8 cellular contexts compared by ENCODE assay signal in the genomic region with DNA sequence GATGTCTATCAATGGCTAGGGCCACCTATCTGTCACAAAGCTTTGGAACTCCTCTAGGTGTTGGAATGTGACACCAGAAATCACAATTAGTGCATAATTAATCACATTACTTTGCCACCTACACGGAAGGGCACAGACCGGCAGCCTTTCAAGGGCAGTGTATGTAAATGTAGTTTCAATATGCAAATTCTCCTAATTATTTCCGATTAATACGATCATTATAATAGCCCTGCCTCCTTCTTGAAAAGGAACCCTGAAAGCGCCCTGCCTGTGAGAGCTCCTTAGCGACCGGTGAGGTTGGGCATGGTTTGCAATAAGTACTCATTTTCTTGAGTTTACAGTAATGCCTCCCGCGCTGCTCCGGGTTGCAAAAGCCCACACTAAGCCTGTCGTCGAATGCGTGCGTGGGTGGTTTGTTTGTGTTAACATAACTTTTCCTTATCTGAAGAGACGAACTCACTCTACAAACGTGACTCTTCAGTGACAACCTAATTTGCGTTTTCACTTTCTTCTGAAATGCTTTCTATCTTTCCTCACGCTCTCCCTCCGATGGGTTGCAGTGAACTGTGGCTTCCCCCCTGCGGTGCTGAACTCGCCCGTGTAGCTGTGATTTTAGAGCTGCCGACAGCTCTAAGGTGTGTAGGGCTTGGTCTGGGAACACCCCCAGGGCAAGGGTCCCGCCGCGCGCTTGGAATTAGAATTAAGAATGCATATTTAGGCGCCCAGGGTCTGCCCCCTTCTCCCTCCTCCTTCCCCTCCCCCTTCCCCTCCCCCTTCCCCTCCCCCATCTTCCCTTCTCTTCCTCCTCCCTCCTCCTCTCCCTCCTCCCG. TPM values are rescaled to one million over a fixed set of nuclear protein-coding genes. Genes with fewer than 3 reads are reported as not detected.
A peak's percentile ranks its signal among the peaks of the same experiment; 100 is the strongest.
DNase-seq lines count a peak whose midpoint lies in the region; ATAC-seq and TF ChIP-seq lines count a peak whose summit lies in the region.

No MANE protein-coding gene starts in this region.

- no peaks in the 10 kb centered on the region for H3K9me2 ChIP-seq in Loucy (replicated peaks; ENCODE audit: low read depth, low read length)

- 1 to 2% methylated on average over 26 to 28 of the region's 29 CpGs for WGBS in gastroesophageal sphincter (ENCODE audit: low coverage in 1 of 2), 2 donors

- H3K9ac ChIP-seq in Loucy (ENCODE audit: low read depth, low read length, poor library complexity, severe bottlenecking) = peak overlapping the region; percentile 69

- no peak for TF ChIP-seq EP300 in gastroesophageal sphincter (IDR thresholded peaks at IDR 0.05)

- H3K27me3 ChIP-seq in Loucy (ENCODE audit: insufficient read depth, low read length, poor library complexity, severe bottlenecking) (no peaks in the 10 kb centered on the region), gastroesophageal sphincter (no peaks in the 10 kb centered on the region), tibial artery (no peaks in the 10 kb centered on the region)

- peak overlapping the region; percentile 85 for H3K4me2 ChIP-seq in Loucy (ENCODE audit: low read depth, low read length, poor library complexity, severe bottlenecking)

- no peak for TF ChIP-seq CTCF in Loucy (conservative IDR thresholded peaks at IDR 0.05; ENCODE audit: low read length)
- no peak for TF ChIP-seq CTCF in gastroesophageal sphincter (IDR thresholded peaks at IDR 0.05)
- no peak for TF ChIP-seq CTCF in tibial artery (IDR thresholded peaks at IDR 0.05)

- H3K4me1 ChIP-seq in Loucy (ENCODE audit: insufficient read depth, low read length, poor library complexity, severe bottlenecking) = peaks cover 43% of the 10 kb centered on the region
- H3K4me1 ChIP-seq in gastroesophageal sphincter = peaks cover 0 to 69% (median 17%) of the 10 kb centered on the region in 3 donors
- H3K4me1 ChIP-seq in tibial artery = peaks cover 0 to 29% (median 15%) of the 10 kb centered on the region in 4 donors

- peaks cover 28% of the 10 kb centered on the region for H4K20me1 ChIP-seq in Loucy (ENCODE audit: insufficient read depth, low read length, poor library complexity, severe bottlenecking)

- ATAC-seq in gastroesophageal sphincter (no peak), GM19023 (IDR thresholded peaks at IDR 0.05; ENCODE audit: unreplicated experiment) (no peak)

- intact Hi-C loops in tibial artery (cut with DNase I; ENCODE audit: low total_unique reads) = loop anchor here (5.0 to 10.0 kb wide), 2 partner anchors 466 to 519 kb away; no protein-coding TSS in a partner anchor

- H3K9me3 ChIP-seq in Loucy (ENCODE audit: insufficient read depth, low read depth, low read length) (no peaks in the 10 kb centered on the region), gastroesophageal sphincter (no peaks in the 10 kb centered on the region), tibial artery (no peaks in the 10 kb centered on the region)

- H3K36me3 ChIP-seq in Loucy (ENCODE audit: insufficient read depth, low read length) = no peaks in the 10 kb centered on the region
- no peaks in the 10 kb centered on the region for H3K36me3 ChIP-seq in gastroesophageal sphincter
- no peaks in the 10 kb centered on the region for H3K36me3 ChIP-seq in tibial artery

- H3K4me3 ChIP-seq in Loucy (ENCODE audit: low read length, poor library complexity, severe bottlenecking) (peak overlapping the region; percentile 84), gastroesophageal sphincter (peak overlapping the region; percentile 83 to 89), tibial artery (peak overlapping the region; percentile 68 to 72)

- DNase-seq in DMS114 treated with DMSO at 0.1 percent for 48 hours (lab: John Stamatoyannopoulos, UW; ENCODE audit: unreplicated experiment) (peak; percentile 51), activated gamma-delta T cell treated with Interleukin-2 at 50 U/mL for 16 hours (peak; percentile 47), occipital lobe (lab: John Stamatoyannopoulos, UW) (peak; percentile 64), tibial artery (peak; percentile 79 to 88)

- peak overlapping the region; percentile 88 for H2AFZ ChIP-seq in Loucy (ENCODE audit: low read length)

- H3F3A ChIP-seq in Loucy (ENCODE audit: low read depth) = peaks cover 5% of the 10 kb centered on the region; the same call in 1 of the 2 replicates

- peaks cover 41% of the 10 kb centered on the region for H3K79me2 ChIP-seq in Loucy (ENCODE audit: insufficient read depth, low read length)

- peak; percentile 50; the same call in 1 of the 2 replicates for TF ChIP-seq POLR2A in Raji (IDR thresholded peaks at IDR 0.05; ENCODE audit: insufficient read depth, low read depth, low read length)
- TF ChIP-seq POLR2A in gastroesophageal sphincter (IDR thresholded peaks at IDR 0.05) = no peak

- H3K27ac ChIP-seq in gastroesophageal sphincter (peak overlapping the region; percentile 92 to 99 (median 97)), tibial artery (peak overlapping the region; percentile 99 to 100)

RNA-seq across cellular contexts. Expression of gene ID2, which starts 0.7 kb away (rescaled TPM):
- total RNA-seq in gastroesophageal sphincter = 100 to 1,000 TPM; 142 to 384 (median 169) TPM
- 314 TPM for total RNA-seq in occipital lobe
